ENCODE assay signal across 17 cellular contexts in genomic region chr16:2598133-2598641, GRCh38.
DNase-seq lines count a peak whose midpoint lies in the region; ATAC-seq and TF ChIP-seq lines count a peak whose summit lies in the region.
"Had no signal": no experiment of that assay in that cellular context is flagged by ENCODE, and none has a peak within 500 bp of the region (broad histone marks: within the 10 kb centered on the region; RNA-seq: fewer than 3 reads in every experiment).

No MANE protein-coding gene starts in this region.

- H3K9me3 ChIP-seq in lower lobe of right lung, result no peaks in the 10 kb centered on the region
- no peaks in the 10 kb centered on the region for H3K9me3 ChIP-seq in gastrocnemius medialis
- H3K9me3 ChIP-seq: BE2C had no signal

- in situ Hi-C loops in gastrocnemius medialis (cut with MboI; ENCODE audit: low sequenced_read_pairs in 4 of 4), result no loop called here

- H3K36me3 ChIP-seq in lower lobe of right lung (peaks cover 50% of the 10 kb centered on the region), gastrocnemius medialis (peaks cover 0 to 8% of the 10 kb centered on the region in 2 donors)

- CTCF ChIA-PET in activated CD4-positive, alpha-beta T cell treated with anti-CD3 and anti-CD28 coated beads for 36 hours (lab: Charles Lee), result no interaction called here
- CTCF ChIA-PET in RWPE1 (lab: Yijun Ruan, JAX), result no interaction called here

- peaks cover 6% of the 10 kb centered on the region for H3K36me3 Mint-ChIP-seq in activated CD4-positive, alpha-beta T cell treated with anti-CD3 and anti-CD28 coated beads for 36 hours (ENCODE audit: low read depth)
- peaks cover 13% of the 10 kb centered on the region for H3K36me3 Mint-ChIP-seq in activated CD4-positive, alpha-beta T cell treated with anti-CD3 and anti-CD28 coated beads, Interleukin-2, amount 10 ng/mL, durations not matched to agents 24 days and 14 days (ENCODE audit: low read depth)

- peak overlapping the region; percentile 40 for H3K27ac ChIP-seq in RWPE1
- no peak overlapping the region for H3K27ac ChIP-seq in lower lobe of right lung
- H3K27ac ChIP-seq in gastrocnemius medialis, result peak overlapping the region; percentile 85 to 87 (median 85)
- H3K27ac ChIP-seq: 22Rv1, HL-60 had no signal

- no peaks in the 10 kb centered on the region for H3K9me3 Mint-ChIP-seq in activated CD4-positive, alpha-beta T cell treated with anti-CD3 and anti-CD28 coated beads for 36 hours (ENCODE audit: low read depth)
- H3K9me3 Mint-ChIP-seq in activated CD4-positive, alpha-beta T cell treated with anti-CD3 and anti-CD28 coated beads, Interleukin-2, amount 10 ng/mL, durations not matched to agents 24 days and 14 days, result no peaks in the 10 kb centered on the region
- H3K9me3 Mint-ChIP-seq: CD8-positive, alpha-beta T cell had no signal

- ATAC-seq in activated CD4-positive, alpha-beta T cell treated with anti-CD3 and anti-CD28 coated beads for 36 hours, result no peak
- ATAC-seq in lower lobe of right lung, result no peak
- ATAC-seq in gastrocnemius medialis, result no peak
- ATAC-seq: CD8-positive, alpha-beta T cell had no signal

- no peak overlapping the region for H3K4me3 Mint-ChIP-seq in activated CD4-positive, alpha-beta T cell treated with anti-CD3 and anti-CD28 coated beads for 36 hours
- H3K4me3 Mint-ChIP-seq in activated CD4-positive, alpha-beta T cell treated with anti-CD3 and anti-CD28 coated beads, Interleukin-2, amount 10 ng/mL, durations not matched to agents 24 days and 14 days, result no peak overlapping the region
- H3K4me3 Mint-ChIP-seq: CD8-positive, alpha-beta T cell had no signal

- no peak for TF ChIP-seq CTCF in RWPE1 (conservative IDR thresholded peaks at IDR 0.05; ENCODE audit: low read depth)
- TF ChIP-seq CTCF in lower lobe of right lung (IDR thresholded peaks at IDR 0.05), result no peak
- TF ChIP-seq CTCF in gastrocnemius medialis (IDR thresholded peaks at IDR 0.05 in 4 of 5, conservative IDR thresholded peaks at IDR 0.05 in 1 of 5), result no peak

- peaks cover 17% of the 10 kb centered on the region for H3K4me1 Mint-ChIP-seq in activated CD4-positive, alpha-beta T cell treated with anti-CD3 and anti-CD28 coated beads for 36 hours
- peaks cover 11% of the 10 kb centered on the region for H3K4me1 Mint-ChIP-seq in activated CD4-positive, alpha-beta T cell treated with anti-CD3 and anti-CD28 coated beads, Interleukin-2, amount 10 ng/mL, durations not matched to agents 24 days and 14 days

- POLR2A ChIA-PET in activated CD4-positive, alpha-beta T cell treated with anti-CD3 and anti-CD28 coated beads for 36 hours (lab: Charles Lee), result no interaction called here
- POLR2A ChIA-PET in RWPE1 (lab: Yijun Ruan, JAX; ENCODE audit: low non-redundant PET), result interaction anchor here (0.5 kb wide), 1 partner anchor 8 kb away, joined by 3 read pairs; no protein-coding TSS in a partner anchor

- H3K27ac Mint-ChIP-seq in activated CD4-positive, alpha-beta T cell treated with anti-CD3 and anti-CD28 coated beads for 36 hours, result no peak overlapping the region
- H3K27ac Mint-ChIP-seq in activated CD4-positive, alpha-beta T cell treated with anti-CD3 and anti-CD28 coated beads, Interleukin-2, amount 10 ng/mL, durations not matched to agents 24 days and 14 days, result no peak overlapping the region
- H3K27ac Mint-ChIP-seq: CD8-positive, alpha-beta T cell had no signal

- H3K4me3 ChIP-seq in lower lobe of right lung, result no peak overlapping the region
- no peak overlapping the region for H3K4me3 ChIP-seq in gastrocnemius medialis

- intact Hi-C loops in activated CD4-positive, alpha-beta T cell treated with anti-CD3 and anti-CD28 coated beads for 36 hours (cut with DNase I, micrococcal nuclease), result no loop called here
- intact Hi-C loops in activated CD4-positive, alpha-beta T cell treated with anti-CD3 and anti-CD28 coated beads, Interleukin-2, amount 10 ng/mL, durations not matched to agents 24 days and 14 days (cut with micrococcal nuclease), result loop anchor here (10.0 kb wide), 1 partner anchor 63 kb away; the partner anchor contains the start of genes CEMP1 and PDPK1
- intact Hi-C loops in lower lobe of right lung (cut with DNase I), result no loop called here
- intact Hi-C loops in gastrocnemius medialis (cut with DNase I; ENCODE audit: low total_unique reads), result loop anchor here (10.0 kb wide), 1 partner anchor 63 kb away; the partner anchor contains the start of genes CEMP1 and PDPK1

- no peaks in the 10 kb centered on the region for H3K27me3 Mint-ChIP-seq in activated CD4-positive, alpha-beta T cell treated with anti-CD3 and anti-CD28 coated beads for 36 hours
- no peaks in the 10 kb centered on the region for H3K27me3 Mint-ChIP-seq in activated CD4-positive, alpha-beta T cell treated with anti-CD3 and anti-CD28 coated beads, Interleukin-2, amount 10 ng/mL, durations not matched to agents 24 days and 14 days

- H3K27me3 ChIP-seq in lower lobe of right lung (ENCODE audit: low read depth) (no peaks in the 10 kb centered on the region), gastrocnemius medialis (no peaks in the 10 kb centered on the region)
- H3K27me3 ChIP-seq: BE2C had no signal

- H3K4me1 ChIP-seq in lower lobe of right lung (peaks cover 6% of the 10 kb centered on the region), gastrocnemius medialis (peaks cover 42 to 53% of the 10 kb centered on the region in 2 donors)

- DNase-seq in activated CD4-positive, alpha-beta T cell treated with anti-CD3 and anti-CD28 coated beads for 36 hours, result peak; percentile 2
- DNase-seq in activated CD4-positive, alpha-beta T cell treated with anti-CD3 and anti-CD28 coated beads, Interleukin-2, amount 10 ng/mL, durations not matched to agents 24 days and 14 days, result no peak
- no peak for DNase-seq in RWPE1 (ENCODE audit: low spot score)
- DNase-seq in lower lobe of right lung, result peak; percentile 32
- no peak for DNase-seq in gastrocnemius medialis
- DNase-seq in foreskin melanocyte, result no peak
- DNase-seq in amygdala (lab: John Stamatoyannopoulos, UW), result no peak
- DNase-seq in kidney tubule cell (ENCODE audit: low spot score), result no peak
- DNase-seq: BE2C; CD8-positive, alpha-beta T cell; NCI-H187; NCI-H345; NCI-H526 treated with DMSO at 0.1 percent for 48 hours; OCI-M1; RPMI8226 had no signal

- TF ChIP-seq POLR2A in gastrocnemius medialis (IDR thresholded peaks at IDR 0.05), result no peak

Comparison
In these comparisons a context has a peak if more than half of its experiments do, and no peak if none do; other contexts are left out.
1. DNase-seq: peak in activated CD4-positive, alpha-beta T cell treated with anti-CD3 and anti-CD28 coated beads for 36 hours (single experiment) and lower lobe of right lung (single experiment); none in activated CD4-positive, alpha-beta T cell treated with anti-CD3 and anti-CD28 coated beads, Interleukin-2, amount 10 ng/mL, durations not matched to agents 24 days and 14 days (single experiment), RWPE1 (single experiment), gastrocnemius medialis (0 of 2), foreskin melanocyte (single experiment), amygdala (0 of 56) and kidney tubule cell (single experiment).
2. intact Hi-C loops: an anchor here in activated CD4-positive, alpha-beta T cell treated with anti-CD3 and anti-CD28 coated beads, Interleukin-2, amount 10 ng/mL, durations not matched to agents 24 days and 14 days (10.0 kb wide) and gastrocnemius medialis (10.0 kb wide); none called in activated CD4-positive, alpha-beta T cell treated with anti-CD3 and anti-CD28 coated beads for 36 hours and lower lobe of right lung.